1 cellular context compared by ENCODE assay signal in genomic region chr18:44742741-44743311, GRCh38.
TF ChIP-seq lines count a peak whose summit lies in the region.

No MANE protein-coding gene starts in this region.

TF ChIP-seq in HEK293, 187 proteins besides CTCF, POLR2A, EP300 and RAD21 (continued from another document):
- TF ChIP-seq ZNF704 (tag by site-specific recombination; IDR thresholded peaks at IDR 0.05) (no peak), ZNF335 (tag by site-specific recombination; conservative IDR thresholded peaks at IDR 0.05) (peak; percentile 57; the same call in 1 of the 2 replicates), SP2 (tag by site-specific recombination; IDR thresholded peaks at IDR 0.05) (no peak), ZNF791 (tag by site-specific recombination; IDR thresholded peaks at IDR 0.05) (no peak), EGR2 (tag by site-specific recombination; IDR thresholded peaks at IDR 0.05; ENCODE audit: low read depth) (no peak), ZNF645 (tag by site-specific recombination; IDR thresholded peaks at IDR 0.05) (no peak), ZNF391 (tag by site-specific recombination; IDR thresholded peaks at IDR 0.05; ENCODE audit: borderline replicate concordance, low read depth) (no peak), ZNF426 (tag by site-specific recombination; IDR thresholded peaks at IDR 0.05) (no peak), ZNF76 (tag by site-specific recombination; IDR thresholded peaks at IDR 0.05; ENCODE audit: borderline replicate concordance, low read depth) (no peak), ZNF221 (tag by site-specific recombination; IDR thresholded peaks at IDR 0.05; ENCODE audit: borderline replicate concordance) (no peak), ZNF596 (tag by site-specific recombination; IDR thresholded peaks at IDR 0.05) (peak; percentile 40; the same call in 1 of the 2 replicates), ZNF677 (tag by site-specific recombination; IDR thresholded peaks at IDR 0.05) (no peak), ZNF571 (tag by site-specific recombination; IDR thresholded peaks at IDR 0.05) (no peak), ZNF16 (tag by site-specific recombination; IDR thresholded peaks at IDR 0.05; ENCODE audit: low read depth) (no peak), ZNF416 (tag by site-specific recombination; IDR thresholded peaks at IDR 0.05) (no peak), IKZF3 (tag by site-specific recombination; IDR thresholded peaks at IDR 0.05) (no peak), ZNF112 (tag by site-specific recombination; IDR thresholded peaks at IDR 0.05) (no peak), ZNF157 (tag by site-specific recombination; IDR thresholded peaks at IDR 0.05) (no peak), ZNF843 (tag by site-specific recombination; IDR thresholded peaks at IDR 0.05) (peak; percentile 63), ZNF302 (tag by site-specific recombination; IDR thresholded peaks at IDR 0.05; ENCODE audit: low read depth) (0 out of 2 replicates have a peak, but pooled peaks have one; percentile 60), KLF16 (tag by site-specific recombination; IDR thresholded peaks at IDR 0.05) (0 out of 2 replicates have a peak, but pooled peaks have one; percentile 25), ZNF175 (tag by site-specific recombination; IDR thresholded peaks at IDR 0.05) (no peak), KLF1 (tag by site-specific recombination; IDR thresholded peaks at IDR 0.05) (no peak), FEZF1 (tag by site-specific recombination; IDR thresholded peaks at IDR 0.05) (peak; percentile 32; the same call in 1 of the 2 replicates), ZNF624 (tag by site-specific recombination; IDR thresholded peaks at IDR 0.05) (no peak), PRDM1 (tag by site-specific recombination; IDR thresholded peaks at IDR 0.05) (peak; percentile 67), ZNF658 (tag by site-specific recombination; IDR thresholded peaks at IDR 0.05) (no peak)
